9 cellular contexts compared by ENCODE assay signal in genomic region chrX:72269671-72270251, GRCh38. TPM values are rescaled to one million over a fixed set of nuclear protein-coding genes. Genes with fewer than 3 reads are reported as not detected.
A peak's percentile ranks its signal among the peaks of the same experiment; 100 is the strongest.
DNase-seq lines count a peak whose midpoint lies in the region; ATAC-seq and TF ChIP-seq lines count a peak whose summit lies in the region.
"Had no signal": no experiment of that assay in that cellular context is flagged by ENCODE, and none has a peak within 500 bp of the region (broad histone marks: within the 10 kb centered on the region; RNA-seq: fewer than 3 reads in every experiment).

No MANE protein-coding gene starts in this region.

- no peaks in the 10 kb centered on the region for H3K27me3 ChIP-seq in skeletal muscle satellite cell (ENCODE audit: control insufficient read depth, insufficient read depth, low read length)

- TF ChIP-seq CTCF in cardiac fibroblast (IDR thresholded peaks at IDR 0.05; ENCODE audit: low read depth, low read length): no peak

- peaks cover 65% of the 10 kb centered on the region for H3K4me1 ChIP-seq in skeletal muscle satellite cell (ENCODE audit: control insufficient read depth, insufficient read depth, low read length)

- no peak overlapping the region for H3K4me3 ChIP-seq in cardiac fibroblast (replicated peaks in 1 of 2; ENCODE audit: low read depth in 2 of 2, low read length in 2 of 2)
- no peak overlapping the region for H3K4me3 ChIP-seq in skeletal muscle satellite cell (ENCODE audit: low read length)

- DNase-seq in activated CD4-positive, CD25-positive, alpha-beta regulatory T cell treated with anti-CD3 and anti-CD28 coated beads, Interleukin-2, amount 50 U/mL, for 72 hours: no peak
- DNase-seq in SW 1271 (lab: John Stamatoyannopoulos, UW) (peak; percentile 2 to 34), cardiac fibroblast (ENCODE audit: low read depth in 2 of 2) (peak; percentile 47 to 72), NCI-H1105 (lab: John Stamatoyannopoulos, UW) (no peak), NOMO-1 (lab: John Stamatoyannopoulos, UW; ENCODE audit: unreplicated experiment in 2 of 2) (no peak)
- DNase-seq: SIG-M5 had no signal

- H3K36me3 ChIP-seq in skeletal muscle satellite cell (ENCODE audit: insufficient read depth, low read length): peaks cover 71% of the 10 kb centered on the region

- no peaks in the 10 kb centered on the region for H3K9me3 ChIP-seq in skeletal muscle satellite cell (replicated peaks; ENCODE audit: low read length)

- peak; percentile 41 for ATAC-seq in activated CD4-positive, CD25-positive, alpha-beta regulatory T cell treated with anti-CD3 and anti-CD28 coated beads, Interleukin-2, amount 50 U/mL, for 24 hours
- ATAC-seq in GM21528 (IDR thresholded peaks at IDR 0.05; ENCODE audit: low FRiP score, unreplicated experiment): no peak

- peak overlapping the region; percentile 45 for H3K9ac ChIP-seq in skeletal muscle satellite cell (ENCODE audit: low read depth, low read length)

- H3K4me2 ChIP-seq in skeletal muscle satellite cell (ENCODE audit: low read length): peak overlapping the region; percentile 56

RNA-seq across cellular contexts. Expression of gene RPS4X, which starts 7.3 kb away (rescaled TPM):
- total RNA-seq in skeletal muscle satellite cell (2012; rRNA removed): 759 and 904 TPM in 2 replicates

RNA-seq across cellular contexts. Expression of gene ERCC6L, which starts 30.9 kb away (rescaled TPM):
- 5.0 and 5.8 TPM in 2 replicates for total RNA-seq in skeletal muscle satellite cell (2012; rRNA removed)

RNA-seq across cellular contexts. Expression of gene CITED1, which starts 36.0 kb away (rescaled TPM):
- 0.44 and 0.76 TPM in 2 replicates for total RNA-seq in skeletal muscle satellite cell (2012; rRNA removed)

Comparison
In these comparisons a context has a peak if more than half of its experiments do, and no peak if none do; other contexts are left out.
1. DNase-seq: peak in SW 1271 (2 of 2) and cardiac fibroblast (2 of 2); none in activated CD4-positive, CD25-positive, alpha-beta regulatory T cell treated with anti-CD3 and anti-CD28 coated beads, Interleukin-2, amount 50 U/mL, for 72 hours (single experiment), NCI-H1105 (single experiment) and NOMO-1 (0 of 2).